Comparison of ENCODE assay signal across 15 cellular contexts in the genomic region with DNA sequence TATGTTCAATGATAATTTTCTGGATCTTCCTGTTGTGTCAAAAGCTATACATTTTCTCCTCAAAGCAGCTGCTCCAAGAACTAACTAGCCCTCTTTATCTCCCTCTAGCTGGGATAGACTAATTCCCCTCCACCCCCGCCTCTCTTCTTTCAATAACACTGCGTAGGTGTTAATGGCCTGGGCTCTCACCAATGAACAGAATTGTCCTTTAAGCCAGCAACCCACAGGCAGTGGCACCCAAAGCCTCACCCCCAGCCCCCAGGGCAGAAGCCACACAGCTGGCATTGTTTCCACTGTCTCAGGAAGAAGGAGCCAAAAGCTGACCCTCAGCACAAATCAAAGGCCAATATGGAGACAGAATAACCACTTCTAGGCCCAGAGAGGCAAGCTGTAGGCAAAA. TPM values are rescaled to one million over a fixed set of nuclear protein-coding genes. Genes with fewer than 3 reads are reported as not detected.
A peak's percentile ranks its signal among the peaks of the same experiment; 100 is the strongest.
DNase-seq lines count a peak whose midpoint lies in the region; ATAC-seq, FAIRE-seq and TF ChIP-seq lines count a peak whose summit lies in the region.
"Not testable (repeated sequence)": the region's sequence is repeated elsewhere in the genome, so short reads cannot be mapped to it uniquely, and the experiment has no call there.
"Had no signal": no experiment of that assay in that cellular context is flagged by ENCODE, and none has a peak within 500 bp of the region (broad histone marks: within the 10 kb centered on the region; RNA-seq: fewer than 3 reads in every experiment).

No MANE protein-coding gene starts in this region.

- WGBS in K562 (ENCODE audit: insufficient coverage, low coverage, missing lambda C conversion rate) = 0% methylated on average over 2 of the region's 2 CpGs

- not testable (repeated sequence) for TF ChIP-seq POLR2A in K562 (conservative IDR thresholded peaks at IDR 0.05)

- not testable (repeated sequence) for TF ChIP-seq EP300 in K562 (IDR thresholded peaks at IDR 0.05; ENCODE audit: low read length)

- not testable (repeated sequence) for BruUV-seq in K562 (replicated peaks; lab: Mats Ljungman, UMichigan)

- not testable (repeated sequence) for H3K36me3 Mint-ChIP-seq in neural progenitor cell

- H3F3A ChIP-seq in neural progenitor cell (ENCODE audit: low read depth) = not testable (repeated sequence)

- not testable (repeated sequence) for H3K4me3 ChIP-seq in K562, neural progenitor cell

- not testable (repeated sequence) for H3K9me3 ChIP-seq in K562 (replicated peaks; ENCODE audit: control insufficient read depth, insufficient read depth, low read depth, low read length); neural progenitor cell (ENCODE audit: low read depth)

- H3K4me1 Mint-ChIP-seq in neural progenitor cell = peaks cover 37% of the 10 kb centered on the region

- H3K4me2 ChIP-seq in K562 (ENCODE audit: insufficient read depth, low read length) = not testable (repeated sequence)
- peak overlapping the region; percentile 57 for H3K4me2 ChIP-seq in neural progenitor cell

- not testable (repeated sequence) for ATAC-seq in K562

- in situ Hi-C loops in K562 (cut with MboI) = not testable (repeated sequence)

- intact Hi-C loops in K562 (cut with micrococcal nuclease) = not testable (repeated sequence)

- FAIRE-seq in K562 (lab: Jason Lieb, UNC) = not testable (repeated sequence)
- FAIRE-seq in islet of Langerhans (lab: Jason Lieb, UNC) = peak; percentile 9

- H3K27me3 ChIP-seq in K562 (ENCODE audit: control insufficient read depth in 2 of 2, insufficient read depth in 2 of 2, low read length in 2 of 2) (peaks cover 24 to 55% of the 10 kb centered on the region in 2 experiments; a peak in 3 of 5 replicates), neural progenitor cell (peaks cover 14% of the 10 kb centered on the region)

- not testable (repeated sequence) for H3K9ac ChIP-seq in K562 (ENCODE audit: insufficient read depth in 1 of 2, low read depth in 2 of 2, low read length in 2 of 2); neural progenitor cell

- H3K4me3 Mint-ChIP-seq in neural progenitor cell = not testable (repeated sequence)

- H3K4me1 ChIP-seq in K562 (replicated peaks in 1 of 2; ENCODE audit: control insufficient read depth in 2 of 2, insufficient read depth in 2 of 2, low read length in 2 of 2) = not testable (repeated sequence)
- peaks cover 15% of the 10 kb centered on the region for H3K4me1 ChIP-seq in neural progenitor cell

- H4K20me1 ChIP-seq in K562 (replicated peaks; ENCODE audit: control insufficient read depth, insufficient read depth, low read length); neural progenitor cell (ENCODE audit: low read depth): not testable (repeated sequence)

- POLR2A ChIA-PET in K562 (lab: Yijun Ruan, JAX) = interaction anchor here (1.1 kb wide), 1 partner anchor 11 kb away, joined by 3 read pairs; no protein-coding TSS in a partner anchor

- peak; percentile 71 for DNase-seq in COLO829 (ENCODE audit: low spot score)
- peak; percentile 36 for DNase-seq in NCI-H1092 (lab: John Stamatoyannopoulos, UW)
- DNase-seq in NCI-H524 (lab: John Stamatoyannopoulos, UW) = peak; percentile 25 to 59
- peak; percentile 11 for DNase-seq in RPMI7951 (ENCODE audit: low read depth)
- not testable (repeated sequence) for DNase-seq in K562 (ENCODE audit: extremely low read depth in 1 of 4, low spot score in 3 of 4)
- peak; percentile 34 for DNase-seq in neural progenitor cell (ENCODE audit: low spot score)

- H2AFZ ChIP-seq in K562 (ENCODE audit: low read depth, low read length); neural progenitor cell (replicated peaks): not testable (repeated sequence)

- H3K27ac Mint-ChIP-seq in neural progenitor cell = not testable (repeated sequence)

- H3K79me2 ChIP-seq in K562 (ENCODE audit: control insufficient read depth, insufficient read depth, low read length); neural progenitor cell (ENCODE audit: low read depth): not testable (repeated sequence)

- H3K9me1 ChIP-seq in K562 (ENCODE audit: control insufficient read depth, insufficient read depth, low read length) = not testable (repeated sequence)

- not testable (repeated sequence) for H3K27ac ChIP-seq in K562 (ENCODE audit: extremely low read depth, low read depth, low read length); neural progenitor cell

- peaks cover 17% of the 10 kb centered on the region for H3K27me3 Mint-ChIP-seq in neural progenitor cell (ENCODE audit: insufficient read depth, low read depth)

- not testable (repeated sequence) for H3K9me3 Mint-ChIP-seq in neural progenitor cell

- TF ChIP-seq CTCF in K562 (IDR thresholded peaks at IDR 0.05 in 2 of 3, conservative IDR thresholded peaks at IDR 0.05 in 1 of 3; ENCODE audit: insufficient read depth in 2 of 3, low read depth in 1 of 3, low read length in 3 of 3); neural progenitor cell (IDR thresholded peaks at IDR 0.05): not testable (repeated sequence)

- not testable (repeated sequence) for TF ChIP-seq RAD21 in K562 (CRISPR knock-in tag; conservative IDR thresholded peaks at IDR 0.05 in 1 of 2, IDR thresholded peaks at IDR 0.05 in 1 of 2)

- CTCF ChIA-PET in K562 (lab: Yijun Ruan, JAX; ENCODE audit: low intra/inter-chr PET ratio) = not testable (repeated sequence)

- H3K36me3 ChIP-seq in K562 (ENCODE audit: control insufficient read depth, insufficient read depth, low read length); neural progenitor cell: not testable (repeated sequence)

TF ChIP-seq in K562, 482 proteins besides CTCF, POLR2A, EP300 and RAD21:
- TF ChIP-seq, protein P1, sequence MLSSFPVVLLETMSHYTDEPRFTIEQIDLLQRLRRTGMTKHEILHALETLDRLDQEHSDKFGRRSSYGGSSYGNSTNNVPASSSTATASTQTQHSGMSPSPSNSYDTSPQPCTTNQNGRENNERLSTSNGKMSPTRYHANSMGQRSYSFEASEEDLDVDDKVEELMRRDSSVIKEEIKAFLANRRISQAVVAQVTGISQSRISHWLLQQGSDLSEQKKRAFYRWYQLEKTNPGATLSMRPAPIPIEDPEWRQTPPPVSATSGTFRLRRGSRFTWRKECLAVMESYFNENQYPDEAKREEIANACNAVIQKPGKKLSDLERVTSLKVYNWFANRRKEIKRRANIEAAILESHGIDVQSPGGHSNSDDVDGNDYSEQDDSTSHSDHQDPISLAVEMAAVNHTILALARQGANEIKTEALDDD (IDR thresholded peaks at IDR 0.05) = peak; percentile 42; the same call in 1 of the 2 replicates
- peak; percentile 45 for TF ChIP-seq EGR1 (conservative IDR thresholded peaks at IDR 0.05)

RNA-seq across cellular contexts. Expression of a gene that starts 41.6 kb away (rescaled TPM):
- total RNA-seq in RPMI7951 (2014; rRNA removed; shearing (Covaris generic)) = not detected in 2 replicates
- not detected in 2 replicates for total RNA-seq in K562 (2011; cell fraction: chromatin; rRNA removed; ENCODE audit: low replicate concordance)
- total RNA-seq in K562 (2011; cell fraction: nucleolus; rRNA removed) = not detected in 2 replicates
- total RNA-seq in K562 (2011; cell fraction: nucleoplasm; rRNA removed) = not detected in 2 replicates
- not detected in 2 replicates for total RNA-seq in K562 (2014; rRNA removed)
- not detected in 2 replicates for total RNA-seq in K562 (2014; rRNA removed; fragmentation: Illumina TruSeq; extraction: Trizol)
- not detected in 2 replicates for total RNA-seq in K562 (2015; rRNA removed; fragmentation: Illumina TruSeq; extraction: Trizol)
- total RNA-seq in K562 (2021) = 0.27 TPM in 1 of 2 replicates, not detected in the other
- polyA plus RNA-seq in K562 (2011; rRNA removed) = not detected in 2 replicates
- polyA plus RNA-seq in K562 (2011; cell fraction: cytosol; rRNA removed) = 0.03 TPM in 1 of 2 replicates, not detected in the other
- polyA plus RNA-seq in K562 (2011; cell fraction: nucleus; rRNA removed) = 0.17 TPM in 1 of 2 replicates, not detected in the other
- 0.47 TPM in 1 of 2 replicates, not detected in the other for polyA plus RNA-seq in K562 (2012)
- not detected in 2 replicates for polyA plus RNA-seq in K562 (2014; fragmentation: Illumina TruSeq; extraction: Trizol)
- not detected for polyA plus RNA-seq in K562 (2014; fragmentation: Nextera tagmentation; extraction: Ambion mirVana)
- not detected in 2 replicates for polyA plus RNA-seq in K562 (2014; rRNA removed)
- not detected in 2 replicates for polyA minus RNA-seq in K562 (2011; rRNA and poly(A)+ RNA removed)
- polyA minus RNA-seq in K562 (2011; cell fraction: cytosol; rRNA and poly(A)+ RNA removed) = not detected in 2 replicates
- polyA minus RNA-seq in K562 (2011; cell fraction: nucleus; rRNA and poly(A)+ RNA removed) = not detected in 2 replicates
- total RNA-seq in neural progenitor cell (ENCODE audit: low replicate concordance) = 0.32 and 4.2 TPM in 2 replicates
- total RNA-seq: A172; CD4-positive, alpha-beta T cell; HFFc6; HT1080; LHCN-M2; MCF 10A; OCI-LY7 had no signal
- polyA plus RNA-seq: BJ had no signal

RNA-seq across cellular contexts. Expression of a gene that starts 46.6 kb away (rescaled TPM):
- total RNA-seq in RPMI7951 (2014; rRNA removed; shearing (Covaris generic)) = not detected in 2 replicates
- total RNA-seq in K562 (2011; cell fraction: chromatin; rRNA removed; ENCODE audit: low replicate concordance) = 2.1 and 9.1 TPM in 2 replicates
- total RNA-seq in K562 (2011; cell fraction: nucleolus; rRNA removed) = 11.7 and 13.2 TPM in 2 replicates
- total RNA-seq in K562 (2011; cell fraction: nucleoplasm; rRNA removed) = 5.3 and 6.8 TPM in 2 replicates
- 1.6 and 2.7 TPM in 2 replicates for total RNA-seq in K562 (2014; rRNA removed)
- total RNA-seq in K562 (2014; rRNA removed; fragmentation: Illumina TruSeq; extraction: Trizol) = 0.41 and 0.62 TPM in 2 replicates
- total RNA-seq in K562 (2015; rRNA removed; fragmentation: Illumina TruSeq; extraction: Trizol) = 0.54 and 0.60 TPM in 2 replicates
- 3.3 and 3.7 TPM in 2 replicates for total RNA-seq in K562 (2021)
- polyA plus RNA-seq in K562 (2011; rRNA removed) = 0.85 and 1.8 TPM in 2 replicates
- 1.7 and 2.6 TPM in 2 replicates for polyA plus RNA-seq in K562 (2011; cell fraction: cytosol; rRNA removed)
- polyA plus RNA-seq in K562 (2011; cell fraction: nucleus; rRNA removed) = 2.1 and 2.6 TPM in 2 replicates
- polyA plus RNA-seq in K562 (2012) = 1.5 and 4.7 TPM in 2 replicates
- polyA plus RNA-seq in K562 (2014; fragmentation: Illumina TruSeq; extraction: Trizol) = 1.4 and 3.1 TPM in 2 replicates
- polyA plus RNA-seq in K562 (2014; fragmentation: Nextera tagmentation; extraction: Ambion mirVana) = not detected
- polyA plus RNA-seq in K562 (2014; rRNA removed) = 0.86 and 2.7 TPM in 2 replicates
- 1.2 and 2.7 TPM in 2 replicates for polyA minus RNA-seq in K562 (2011; rRNA and poly(A)+ RNA removed)
- 5.3 and 5.6 TPM in 2 replicates for polyA minus RNA-seq in K562 (2011; cell fraction: cytosol; rRNA and poly(A)+ RNA removed)
- polyA minus RNA-seq in K562 (2011; cell fraction: nucleus; rRNA and poly(A)+ RNA removed) = 2.1 and 3.0 TPM in 2 replicates
- 1.9 and 5.0 TPM in 2 replicates for total RNA-seq in neural progenitor cell (ENCODE audit: low replicate concordance)
- total RNA-seq: HFFc6 had no signal
- polyA plus RNA-seq: BJ had no signal
